29 cellular contexts compared by ENCODE assay signal in genomic region chr17:53316073-53316472, GRCh38.
"Had no signal": no experiment of that assay in that cellular context is flagged by ENCODE, and none has a peak within 500 bp of the region (broad histone marks: within the 10 kb centered on the region; RNA-seq: fewer than 3 reads in every experiment).

No MANE protein-coding gene starts in this region.

- FAIRE-seq: urothelium cell line had no signal

- H3K9me3 Mint-ChIP-seq: stimulated activated naive CD8-positive, alpha-beta T cell treated with anti-CD3 and anti-CD28 coated beads, Interleukin-15, amount 100 ng/mL, for 72 hours had no signal

- H3K27me3 Mint-ChIP-seq: stimulated activated memory B cell treated with anti-CD40 and anti-IgM and Interleukin-4, amounts not matched to agents 10 μg/mL and 1 μg/mL and 100 μg/mL, for 72 hours; stimulated activated naive B cell treated with anti-CD40 and anti-IgM and Interleukin-4, amounts not matched to agents 10 μg/mL and 1 μg/mL and 100 μg/mL, for 72 hours; stimulated activated naive CD8-positive, alpha-beta T cell treated with anti-CD3 and anti-CD28 coated beads, Interleukin-15, amount 100 ng/mL, for 72 hours; stimulated activated naive CD8-positive, alpha-beta T cell treated with anti-CD3 and anti-CD28 coated beads, Interleukin-15, Interleukin-2, amounts not matched to agents 100 ng/mL and 50 ng/mL, for 24 hours; type B pancreatic cell had no signal

- H3K9me3 ChIP-seq: suprapubic skin, testis, thoracic aorta, thyroid gland, tibial artery, upper lobe of left lung, uterus, vagina had no signal

- H3K4me1 Mint-ChIP-seq: stimulated activated effector memory CD8-positive, alpha-beta T cell treated with anti-CD3 and anti-CD28 coated beads, Interleukin-12 subunit alpha, Interleukin-12 subunit beta, amount 100 ng/mL, for 72 hours; stimulated activated memory B cell treated with anti-CD40 and anti-IgM and Interleukin-4, amounts not matched to agents 10 μg/mL and 1 μg/mL and 100 μg/mL, for 72 hours; stimulated activated naive B cell treated with anti-CD40 and anti-IgM and Interleukin-4, amounts not matched to agents 10 μg/mL and 1 μg/mL and 100 μg/mL, for 72 hours; stimulated activated naive CD8-positive, alpha-beta T cell treated with anti-CD3 and anti-CD28 coated beads, Interleukin-15, amount 100 ng/mL, for 72 hours had no signal

- H3K27ac ChIP-seq: stomach, suprapubic skin, testis, thoracic aorta, thyroid gland, tibial artery, tibial nerve, transverse colon, upper lobe of left lung, upper lobe of right lung, uterus, vagina had no signal

- H3K36me3 Mint-ChIP-seq: stimulated activated effector memory CD8-positive, alpha-beta T cell treated with anti-CD3 and anti-CD28 coated beads, Interleukin-12 subunit alpha, Interleukin-12 subunit beta, amount 100 ng/mL, for 72 hours; stimulated activated memory B cell treated with anti-CD40 and anti-IgM and Interleukin-4, amounts not matched to agents 10 μg/mL and 1 μg/mL and 100 μg/mL, for 72 hours; stimulated activated naive B cell treated with anti-CD40 and anti-IgM and Interleukin-4, amounts not matched to agents 10 μg/mL and 1 μg/mL and 100 μg/mL, for 72 hours; type B pancreatic cell had no signal

- DNase-seq: stimulated activated CD4-positive, alpha-beta T cell treated with anti-CD3 and anti-CD28 coated beads, Interleukin-2, amount 100 ng/mL, for 48 hours; stimulated activated CD4-positive, alpha-beta T cell treated with anti-CD3 and anti-CD28 coated beads, Interleukin-4, amount 100 ng/mL, for 1 hour; stimulated activated CD4-positive, alpha-beta T cell treated with anti-CD3 and anti-CD28 coated beads, Interleukin-4, amount 100 ng/mL, for 24 hours; stimulated activated CD4-positive, alpha-beta T cell treated with anti-CD3 and anti-CD28 coated beads, Interleukin-4, amount 100 ng/mL, for 4 hours; stimulated activated CD8-positive, alpha-beta memory T cell treated with anti-CD3 and anti-CD28 coated beads, Interleukin-4, amount 100 ng/mL, for 48 hours; stimulated activated naive B cell treated with anti-CD40 and anti-IgM and Interleukin-4, amounts not matched to agents 10 μg/mL and 1 μg/mL and 100 μg/mL, for 72 hours; stimulated activated naive CD4-positive, alpha-beta T cell; stimulated activated naive CD4-positive, alpha-beta T cell treated with Interleukin-2 at 50 U/mL for 16 hours; stimulated activated naive CD8-positive, alpha-beta T cell treated with anti-CD3 and anti-CD28 coated beads, Interleukin-15, amount 100 ng/mL, for 72 hours; stimulated activated naive CD8-positive, alpha-beta T cell treated with anti-CD3 and anti-CD28 coated beads, Interleukin-15, Interleukin-2, amounts not matched to agents 100 U/mL and 50 U/mL, for 24 hours; stomach; substantia nigra; testis; thyroid gland; tibial artery; transverse colon; trophoblast cell; upper lobe of left lung; upper lobe of right lung; uterus had no signal

- H3K36me3 ChIP-seq: stomach, suprapubic skin, thoracic aorta, thyroid gland, tibial artery, tibial nerve, transverse colon, upper lobe of left lung, upper lobe of right lung, uterus, vagina had no signal

- H3K27me3 ChIP-seq: stomach, suprapubic skin, testis, thyroid gland, tibial artery, tibial nerve, transverse colon, upper lobe of left lung, upper lobe of right lung, uterus, vagina had no signal

- H3K27ac Mint-ChIP-seq: stimulated activated effector memory CD8-positive, alpha-beta T cell treated with anti-CD3 and anti-CD28 coated beads, Interleukin-12 subunit alpha, Interleukin-12 subunit beta, amount 100 ng/mL, for 72 hours; stimulated activated memory B cell treated with anti-CD40 and anti-IgM and Interleukin-4, amounts not matched to agents 10 μg/mL and 1 μg/mL and 100 μg/mL, for 72 hours; stimulated activated naive B cell treated with anti-CD40 and anti-IgM and Interleukin-4, amounts not matched to agents 10 μg/mL and 1 μg/mL and 100 μg/mL, for 72 hours; stimulated activated naive CD8-positive, alpha-beta T cell treated with anti-CD3 and anti-CD28 coated beads, Interleukin-15, amount 100 ng/mL, for 72 hours; stimulated activated naive CD8-positive, alpha-beta T cell treated with anti-CD3 and anti-CD28 coated beads, Interleukin-15, Interleukin-2, amounts not matched to agents 100 ng/mL and 50 ng/mL, for 24 hours; type B pancreatic cell had no signal

- H3K4me1 ChIP-seq: stomach, suprapubic skin, testis, thyroid gland, tibial artery, tibial nerve, transverse colon, upper lobe of left lung, upper lobe of right lung, uterus, vagina had no signal

- H3K4me3 ChIP-seq: stomach, suprapubic skin, testis, thoracic aorta, thyroid gland, tibial artery, tibial nerve, transverse colon, upper lobe of left lung, upper lobe of right lung, uterus, vagina had no signal

- H3K4me3 Mint-ChIP-seq: stimulated activated effector memory CD8-positive, alpha-beta T cell treated with anti-CD3 and anti-CD28 coated beads, Interleukin-12 subunit alpha, Interleukin-12 subunit beta, amount 100 ng/mL, for 72 hours; stimulated activated memory B cell treated with anti-CD40 and anti-IgM and Interleukin-4, amounts not matched to agents 10 μg/mL and 1 μg/mL and 100 μg/mL, for 72 hours; stimulated activated naive B cell treated with anti-CD40 and anti-IgM and Interleukin-4, amounts not matched to agents 10 μg/mL and 1 μg/mL and 100 μg/mL, for 72 hours; stimulated activated naive CD8-positive, alpha-beta T cell treated with anti-CD3 and anti-CD28 coated beads, Interleukin-15, amount 100 ng/mL, for 72 hours; stimulated activated naive CD8-positive, alpha-beta T cell treated with anti-CD3 and anti-CD28 coated beads, Interleukin-15, Interleukin-2, amounts not matched to agents 100 ng/mL and 50 ng/mL, for 24 hours; type B pancreatic cell had no signal
